Comparison of ENCODE assay signal across 8 cellular contexts in the genomic region with DNA sequence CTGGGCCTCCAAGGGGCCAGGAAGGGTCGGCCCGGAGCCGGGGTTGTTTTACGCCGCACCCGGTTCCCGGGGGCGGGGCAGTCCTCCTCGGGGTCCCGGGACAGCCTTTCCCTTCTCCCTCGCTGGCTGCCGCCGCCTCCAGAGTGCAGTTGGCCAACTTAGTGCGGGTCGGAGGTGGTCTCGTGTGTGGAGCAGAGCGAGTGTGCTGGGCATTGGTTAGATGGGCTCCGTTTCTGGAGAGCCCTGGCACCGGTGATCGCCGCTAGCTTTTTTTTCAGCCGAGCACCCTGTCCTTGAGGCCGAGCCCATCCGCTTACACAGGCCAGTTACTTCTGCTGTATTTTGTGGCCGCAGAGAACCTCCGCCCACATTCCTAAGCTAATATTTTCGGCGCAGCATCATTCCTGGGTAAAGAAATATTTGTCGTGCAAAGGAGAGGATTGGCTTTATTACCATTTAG. TPM values are rescaled to one million over a fixed set of nuclear protein-coding genes. Genes with fewer than 3 reads are reported as not detected.
DNase-seq lines count a peak whose midpoint lies in the region; ATAC-seq, FAIRE-seq and TF ChIP-seq lines count a peak whose summit lies in the region.

No MANE protein-coding gene starts in this region.

- H3K4me3 ChIP-seq in A549 (peak overlapping the region; percentile 83), GM06990 (replicated peaks; ENCODE audit: low read depth, low read length) (peak overlapping the region; percentile 94)

- H3K4me1 Mint-ChIP-seq in activated naive CD8-positive, alpha-beta T cell treated with anti-CD3 and anti-CD28 coated beads, Interleukin-2, amount 50 U/mL, for 24 hours: peaks cover 17% of the 10 kb centered on the region

- peak overlapping the region; percentile 89 for H3K4me3 Mint-ChIP-seq in activated naive CD8-positive, alpha-beta T cell treated with anti-CD3 and anti-CD28 coated beads, Interleukin-2, amount 50 U/mL, for 24 hours

- WGBS in A549 (ENCODE audit: missing lambda C conversion rate): under 1% methylated on average over 28 of the region's 29 CpGs

- no peaks in the 10 kb centered on the region for H3K9me3 ChIP-seq in A549

- TF ChIP-seq CTCF in A549 (IDR thresholded peaks at IDR 0.05): no peak
- TF ChIP-seq CTCF in GM06990 (IDR thresholded peaks at IDR 0.05; ENCODE audit: insufficient read depth, low read length, poor library complexity, severe bottlenecking): no peak

- H3K4me1 ChIP-seq in A549: peaks cover 42% of the 10 kb centered on the region

- H3K27me3 ChIP-seq in GM06990 (replicated peaks; ENCODE audit: control insufficient read depth, insufficient read depth, low read length): no peaks in the 10 kb centered on the region

- peak; percentile 78 to 83 for DNase-seq in A549 (ENCODE audit: low read depth in 1 of 2, low spot score in 1 of 2)
- peak; percentile 56 for DNase-seq in GM06990 (ENCODE audit: extremely low read depth, insufficient read length)
- DNase-seq in NAMALWA (ENCODE audit: low spot score): peak; percentile 55
- peak; percentile 23 for DNase-seq in activated naive CD8-positive, alpha-beta T cell treated with anti-CD3 and anti-CD28 coated beads, Interleukin-2, amount 50 U/mL, for 24 hours
- DNase-seq in hepatic stellate cell (ENCODE audit: low spot score): peak; percentile 83
- peak; percentile 62 for DNase-seq in sciatic nerve (ENCODE audit: low spot score)
- no peak for DNase-seq in effector CD8-positive, alpha-beta T cell (lab: John Stamatoyannopoulos, UW)

- no peak overlapping the region for H3K27ac Mint-ChIP-seq in activated naive CD8-positive, alpha-beta T cell treated with anti-CD3 and anti-CD28 coated beads, Interleukin-2, amount 50 U/mL, for 24 hours

- no peak for FAIRE-seq in A549 (lab: Jason Lieb, UNC)

- no peak for TF ChIP-seq RAD21 in A549 (conservative IDR thresholded peaks at IDR 0.05 in 1 of 2, IDR thresholded peaks at IDR 0.05 in 1 of 2)

- CTCF ChIA-PET in A549 (lab: Yijun Ruan, JAX): interaction anchor here (0.5 to 8.5 kb wide), 10 partner anchors 9 to 358 kb away, joined by 3 to 87 read pairs (median 4); no protein-coding TSS in a partner anchor

- H3K36me3 Mint-ChIP-seq in activated naive CD8-positive, alpha-beta T cell treated with anti-CD3 and anti-CD28 coated beads, Interleukin-2, amount 50 U/mL, for 24 hours (ENCODE audit: low read depth): peaks cover 36% of the 10 kb centered on the region

- H3K27ac ChIP-seq in A549: peak overlapping the region; percentile 83 to 93

- no peaks in the 10 kb centered on the region for H3K9me3 Mint-ChIP-seq in activated naive CD8-positive, alpha-beta T cell treated with anti-CD3 and anti-CD28 coated beads, Interleukin-2, amount 50 U/mL, for 24 hours

- peaks cover 12% of the 10 kb centered on the region for H3K27me3 Mint-ChIP-seq in activated naive CD8-positive, alpha-beta T cell treated with anti-CD3 and anti-CD28 coated beads, Interleukin-2, amount 50 U/mL, for 24 hours

- no peak for TF ChIP-seq POLR2A in A549 (IDR thresholded peaks at IDR 0.05; ENCODE audit: low read length)

- H3K4me2 ChIP-seq in A549: peak overlapping the region; percentile 85

- POLR2A ChIA-PET in A549 (lab: Yijun Ruan, JAX): interaction anchor here (0.9 to 1.8 kb wide), 5 partner anchors 17 to 340 kb away, joined by 3 to 43 read pairs (median 4); a partner anchor contains a TSS

- intact Hi-C loops in sciatic nerve (cut with DNase I): no loop called here

- H3K36me3 ChIP-seq in GM06990 (ENCODE audit: control insufficient read depth, insufficient read depth, low read length): peaks cover 3% of the 10 kb centered on the region

- no peak for TF ChIP-seq EP300 in A549 (IDR thresholded peaks at IDR 0.05)

- ATAC-seq in A549 (peak; percentile 65 to 81), HG02642 (IDR thresholded peaks at IDR 0.05; ENCODE audit: poor library complexity, unreplicated experiment) (peak; percentile 38), sciatic nerve (peak; percentile 43)
- ATAC-seq in activated naive CD8-positive, alpha-beta T cell treated with anti-CD3 and anti-CD28 coated beads, Interleukin-2, amount 50 U/mL, for 24 hours: peak; percentile 6

TF ChIP-seq in A549, 52 proteins besides CTCF, POLR2A, EP300 and RAD21:
- TF ChIP-seq, protein P1, sequence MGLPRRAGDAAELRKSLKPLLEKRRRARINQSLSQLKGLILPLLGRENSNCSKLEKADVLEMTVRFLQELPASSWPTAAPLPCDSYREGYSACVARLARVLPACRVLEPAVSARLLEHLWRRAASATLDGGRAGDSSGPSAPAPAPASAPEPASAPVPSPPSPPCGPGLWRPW (IDR thresholded peaks at IDR 0.05): no peak
- 0 out of 2 replicates have a peak, but pooled peaks have one; percentile 15 for TF ChIP-seq POLR2AphosphoS2 (conservative IDR thresholded peaks at IDR 0.05; ENCODE audit: low read length)

RNA-seq across cellular contexts. Expression of a gene that starts 0.6 kb away (rescaled TPM):
- 79.5 and 117 TPM in 2 replicates for polyA plus RNA-seq in A549 (2011; rRNA removed)
- 43.9 and 52.7 TPM in 2 replicates for polyA plus RNA-seq in A549 (2012; cell fraction: cytosol; rRNA removed)
- polyA plus RNA-seq in A549 (2012; cell fraction: nucleus; rRNA removed): 63.8 and 90.2 TPM in 2 replicates
- polyA plus RNA-seq in A549 (2017; fragmentation: RNase III; extraction: RNeasy Plus Mini Kit Qiagen cat#74134 plus additional on column Dnase treatment): 81.8 to 93.1 TPM (median 87.9 TPM) in 3 replicates
- polyA minus RNA-seq in A549 (2011; rRNA and poly(A)+ RNA removed): 83.0 and 87.7 TPM in 2 replicates
- 11.8 TPM for total RNA-seq in sciatic nerve

RNA-seq across cellular contexts. Expression of a gene that starts 37.9 kb away (rescaled TPM):
- polyA plus RNA-seq in A549 (2011; rRNA removed): 1,245 and 1,557 TPM in 2 replicates
- 2,903 and 3,168 TPM in 2 replicates for polyA plus RNA-seq in A549 (2012; cell fraction: cytosol; rRNA removed)
- polyA plus RNA-seq in A549 (2012; cell fraction: nucleus; rRNA removed): 1,317 and 1,797 TPM in 2 replicates
- polyA plus RNA-seq in A549 (2017; fragmentation: RNase III; extraction: RNeasy Plus Mini Kit Qiagen cat#74134 plus additional on column Dnase treatment): 3,637 to 4,104 TPM (median 3,948 TPM) in 3 replicates
- 558 and 606 TPM in 2 replicates for polyA minus RNA-seq in A549 (2011; rRNA and poly(A)+ RNA removed)
- total RNA-seq in sciatic nerve: 1,014 TPM

Comparison
In these comparisons a context has a peak if more than half of its experiments do, and no peak if none do; other contexts are left out.
1. ATAC-seq: peak in every context shown above with its lines; median percentile 73 in A549; 43 in sciatic nerve; 38 in HG02642; 6 in activated naive CD8-positive, alpha-beta T cell treated with anti-CD3 and anti-CD28 coated beads, Interleukin-2, amount 50 U/mL, for 24 hours.